1 cellular context compared by ENCODE assay signal in the genomic region with DNA sequence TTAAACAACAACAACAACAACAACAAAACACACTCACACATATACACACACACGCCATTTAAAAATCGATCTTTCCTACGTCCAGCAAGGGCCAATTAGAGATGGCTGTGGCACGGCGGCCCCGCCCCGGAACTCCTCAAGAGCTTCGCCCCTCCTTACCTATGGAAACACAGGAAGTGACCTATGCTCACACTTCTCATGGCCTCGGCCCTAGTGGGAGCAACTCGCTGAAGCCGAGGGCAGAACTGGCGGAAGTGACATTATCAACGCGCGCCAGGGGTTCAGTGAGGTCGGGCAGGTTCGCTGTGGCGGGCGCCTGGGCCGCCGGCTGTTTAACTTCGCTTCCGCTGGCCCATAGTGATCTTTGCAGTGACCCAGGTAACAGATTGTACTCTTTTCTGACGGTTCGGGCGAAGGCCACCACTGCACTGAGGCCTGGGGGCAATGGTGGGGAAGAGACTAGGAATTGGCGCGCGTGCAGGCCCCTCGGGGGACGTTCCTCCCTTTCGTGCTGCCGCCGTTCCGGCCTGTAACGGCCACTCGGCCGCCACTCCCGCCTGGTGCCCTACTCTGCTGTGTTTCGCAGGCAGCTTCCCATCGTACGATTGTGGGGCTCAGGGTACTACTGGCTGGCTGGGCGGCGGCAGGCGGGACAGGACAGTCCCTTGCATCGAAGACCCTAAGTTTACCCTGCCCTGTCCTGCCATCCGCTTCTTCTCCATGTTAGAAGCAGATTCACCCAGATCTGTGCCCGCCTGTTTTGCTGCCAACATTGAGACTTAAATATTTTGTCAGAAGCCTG.
TF ChIP-seq lines count a peak whose summit lies in the region.

A gene (plus strand): TSS at position 284 of the 802 bp plus-strand sequence. CDS start 2,661 bp downstream, outside the sequence.

TF ChIP-seq in HepG2, 621 proteins besides CTCF, POLR2A, EP300 and RAD21 (continued from another document and continues in another):
- TF ChIP-seq, protein P1, sequence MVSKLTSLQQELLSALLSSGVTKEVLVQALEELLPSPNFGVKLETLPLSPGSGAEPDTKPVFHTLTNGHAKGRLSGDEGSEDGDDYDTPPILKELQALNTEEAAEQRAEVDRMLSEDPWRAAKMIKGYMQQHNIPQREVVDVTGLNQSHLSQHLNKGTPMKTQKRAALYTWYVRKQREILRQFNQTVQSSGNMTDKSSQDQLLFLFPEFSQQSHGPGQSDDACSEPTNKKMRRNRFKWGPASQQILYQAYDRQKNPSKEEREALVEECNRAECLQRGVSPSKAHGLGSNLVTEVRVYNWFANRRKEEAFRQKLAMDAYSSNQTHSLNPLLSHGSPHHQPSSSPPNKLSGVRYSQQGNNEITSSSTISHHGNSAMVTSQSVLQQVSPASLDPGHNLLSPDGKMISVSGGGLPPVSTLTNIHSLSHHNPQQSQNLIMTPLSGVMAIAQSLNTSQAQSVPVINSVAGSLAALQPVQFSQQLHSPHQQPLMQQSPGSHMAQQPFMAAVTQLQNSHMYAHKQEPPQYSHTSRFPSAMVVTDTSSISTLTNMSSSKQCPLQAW (CRISPR knock-in tag; IDR thresholded peaks at IDR 0.05), result peak; percentile 97
- TF ChIP-seq, protein P2, sequence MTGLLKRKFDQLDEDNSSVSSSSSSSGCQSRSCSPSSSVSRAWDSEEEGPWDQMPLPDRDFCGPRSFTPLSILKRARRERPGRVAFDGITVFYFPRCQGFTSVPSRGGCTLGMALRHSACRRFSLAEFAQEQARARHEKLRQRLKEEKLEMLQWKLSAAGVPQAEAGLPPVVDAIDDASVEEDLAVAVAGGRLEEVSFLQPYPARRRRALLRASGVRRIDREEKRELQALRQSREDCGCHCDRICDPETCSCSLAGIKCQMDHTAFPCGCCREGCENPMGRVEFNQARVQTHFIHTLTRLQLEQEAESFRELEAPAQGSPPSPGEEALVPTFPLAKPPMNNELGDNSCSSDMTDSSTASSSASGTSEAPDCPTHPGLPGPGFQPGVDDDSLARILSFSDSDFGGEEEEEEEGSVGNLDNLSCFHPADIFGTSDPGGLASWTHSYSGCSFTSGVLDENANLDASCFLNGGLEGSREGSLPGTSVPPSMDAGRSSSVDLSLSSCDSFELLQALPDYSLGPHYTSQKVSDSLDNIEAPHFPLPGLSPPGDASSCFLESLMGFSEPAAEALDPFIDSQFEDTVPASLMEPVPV (CRISPR knock-in tag; IDR thresholded peaks at IDR 0.05), result no peak
- TF ChIP-seq SNAI1 (CRISPR knock-in tag; IDR thresholded peaks at IDR 0.05; ENCODE audit: borderline replicate concordance), result no peak
- TF ChIP-seq TEAD2 (CRISPR knock-in tag; IDR thresholded peaks at IDR 0.05), result no peak
- TF ChIP-seq TMF1 (CRISPR knock-in tag; IDR thresholded peaks at IDR 0.05; ENCODE audit: low read depth), result no peak
- TF ChIP-seq, protein P3, sequence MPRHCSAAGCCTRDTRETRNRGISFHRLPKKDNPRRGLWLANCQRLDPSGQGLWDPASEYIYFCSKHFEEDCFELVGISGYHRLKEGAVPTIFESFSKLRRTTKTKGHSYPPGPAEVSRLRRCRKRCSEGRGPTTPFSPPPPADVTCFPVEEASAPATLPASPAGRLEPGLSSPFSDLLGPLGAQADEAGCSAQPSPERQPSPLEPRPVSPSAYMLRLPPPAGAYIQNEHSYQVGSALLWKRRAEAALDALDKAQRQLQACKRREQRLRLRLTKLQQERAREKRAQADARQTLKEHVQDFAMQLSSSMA (CRISPR knock-in tag; IDR thresholded peaks at IDR 0.05), result peak; percentile 98
- TF ChIP-seq, protein P4, sequence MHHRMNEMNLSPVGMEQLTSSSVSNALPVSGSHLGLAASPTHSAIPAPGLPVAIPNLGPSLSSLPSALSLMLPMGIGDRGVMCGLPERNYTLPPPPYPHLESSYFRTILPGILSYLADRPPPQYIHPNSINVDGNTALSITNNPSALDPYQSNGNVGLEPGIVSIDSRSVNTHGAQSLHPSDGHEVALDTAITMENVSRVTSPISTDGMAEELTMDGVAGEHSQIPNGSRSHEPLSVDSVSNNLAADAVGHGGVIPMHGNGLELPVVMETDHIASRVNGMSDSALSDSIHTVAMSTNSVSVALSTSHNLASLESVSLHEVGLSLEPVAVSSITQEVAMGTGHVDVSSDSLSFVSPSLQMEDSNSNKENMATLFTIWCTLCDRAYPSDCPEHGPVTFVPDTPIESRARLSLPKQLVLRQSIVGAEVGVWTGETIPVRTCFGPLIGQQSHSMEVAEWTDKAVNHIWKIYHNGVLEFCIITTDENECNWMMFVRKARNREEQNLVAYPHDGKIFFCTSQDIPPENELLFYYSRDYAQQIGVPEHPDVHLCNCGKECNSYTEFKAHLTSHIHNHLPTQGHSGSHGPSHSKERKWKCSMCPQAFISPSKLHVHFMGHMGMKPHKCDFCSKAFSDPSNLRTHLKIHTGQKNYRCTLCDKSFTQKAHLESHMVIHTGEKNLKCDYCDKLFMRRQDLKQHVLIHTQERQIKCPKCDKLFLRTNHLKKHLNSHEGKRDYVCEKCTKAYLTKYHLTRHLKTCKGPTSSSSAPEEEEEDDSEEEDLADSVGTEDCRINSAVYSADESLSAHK (CRISPR knock-in tag; IDR thresholded peaks at IDR 0.05; ENCODE audit: borderline replicate concordance), result no peak
- no peak for TF ChIP-seq ZBTB42 (CRISPR knock-in tag; IDR thresholded peaks at IDR 0.05)
- peak; percentile 34; the same call in 1 of the 2 replicates for TF ChIP-seq AHR (CRISPR knock-in tag; IDR thresholded peaks at IDR 0.05)
- TF ChIP-seq ZNF563 (CRISPR knock-in tag; IDR thresholded peaks at IDR 0.05), result peak; percentile 86
- TF ChIP-seq, protein P5, sequence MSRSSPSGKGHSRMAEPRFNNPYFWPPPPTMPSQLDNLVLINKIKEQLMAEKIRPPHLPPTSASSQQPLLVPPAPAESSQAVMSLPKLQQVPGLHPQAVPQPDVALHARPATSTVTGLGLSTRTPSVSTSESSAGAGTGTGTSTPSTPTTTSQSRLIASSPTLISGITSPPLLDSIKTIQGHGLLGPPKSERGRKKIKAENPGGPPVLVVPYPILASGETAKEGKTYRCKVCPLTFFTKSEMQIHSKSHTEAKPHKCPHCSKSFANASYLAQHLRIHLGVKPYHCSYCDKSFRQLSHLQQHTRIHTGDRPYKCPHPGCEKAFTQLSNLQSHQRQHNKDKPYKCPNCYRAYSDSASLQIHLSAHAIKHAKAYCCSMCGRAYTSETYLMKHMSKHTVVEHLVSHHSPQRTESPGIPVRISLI (CRISPR knock-in tag; IDR thresholded peaks at IDR 0.05; ENCODE audit: borderline replicate concordance), result peak; percentile 37; the same call in 1 of the 2 replicates
- no peak; the same call in 1 of the 2 replicates for TF ChIP-seq STAG1 (CRISPR knock-in tag; IDR thresholded peaks at IDR 0.05)
- no peak for TF ChIP-seq DNMT3B (CRISPR knock-in tag; conservative IDR thresholded peaks at IDR 0.05)
- TF ChIP-seq RORA (CRISPR knock-in tag; IDR thresholded peaks at IDR 0.05), result 0 out of 2 replicates have a peak, but pooled peaks have one; percentile 20
- peak; percentile 81 for TF ChIP-seq ZBTB7A (CRISPR knock-in tag; IDR thresholded peaks at IDR 0.05)
- TF ChIP-seq YEATS2 (CRISPR knock-in tag; IDR thresholded peaks at IDR 0.05; ENCODE audit: borderline replicate concordance), result peak; percentile 99
- TF ChIP-seq KDM6A (CRISPR knock-in tag; IDR thresholded peaks at IDR 0.05; ENCODE audit: low read depth), result no peak
- TF ChIP-seq NCOA2 (CRISPR knock-in tag; IDR thresholded peaks at IDR 0.05), result peak; percentile 47
- TF ChIP-seq, protein P6, sequence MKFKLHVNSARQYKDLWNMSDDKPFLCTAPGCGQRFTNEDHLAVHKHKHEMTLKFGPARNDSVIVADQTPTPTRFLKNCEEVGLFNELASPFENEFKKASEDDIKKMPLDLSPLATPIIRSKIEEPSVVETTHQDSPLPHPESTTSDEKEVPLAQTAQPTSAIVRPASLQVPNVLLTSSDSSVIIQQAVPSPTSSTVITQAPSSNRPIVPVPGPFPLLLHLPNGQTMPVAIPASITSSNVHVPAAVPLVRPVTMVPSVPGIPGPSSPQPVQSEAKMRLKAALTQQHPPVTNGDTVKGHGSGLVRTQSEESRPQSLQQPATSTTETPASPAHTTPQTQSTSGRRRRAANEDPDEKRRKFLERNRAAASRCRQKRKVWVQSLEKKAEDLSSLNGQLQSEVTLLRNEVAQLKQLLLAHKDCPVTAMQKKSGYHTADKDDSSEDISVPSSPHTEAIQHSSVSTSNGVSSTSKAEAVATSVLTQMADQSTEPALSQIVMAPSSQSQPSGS (CRISPR knock-in tag; IDR thresholded peaks at IDR 0.05), result peak; percentile 95
- TF ChIP-seq, protein P7, sequence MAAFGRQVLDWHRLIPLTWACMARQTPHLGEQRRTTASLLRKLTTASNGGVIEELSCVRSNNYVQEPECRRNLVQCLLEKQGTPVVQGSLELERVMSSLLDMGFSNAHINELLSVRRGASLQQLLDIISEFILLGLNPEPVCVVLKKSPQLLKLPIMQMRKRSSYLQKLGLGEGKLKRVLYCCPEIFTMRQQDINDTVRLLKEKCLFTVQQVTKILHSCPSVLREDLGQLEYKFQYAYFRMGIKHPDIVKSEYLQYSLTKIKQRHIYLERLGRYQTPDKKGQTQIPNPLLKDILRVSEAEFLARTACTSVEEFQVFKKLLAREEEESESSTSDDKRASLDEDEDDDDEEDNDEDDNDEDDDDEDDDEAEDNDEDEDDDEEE (CRISPR knock-in tag; IDR thresholded peaks at IDR 0.05), result peak; percentile 80; the same call in 1 of the 2 replicates
- TF ChIP-seq AGO2 (optimal IDR thresholded peaks at IDR 0.05; ENCODE audit: low read depth, low read length), result peak; percentile 75
- TF ChIP-seq, protein P8, sequence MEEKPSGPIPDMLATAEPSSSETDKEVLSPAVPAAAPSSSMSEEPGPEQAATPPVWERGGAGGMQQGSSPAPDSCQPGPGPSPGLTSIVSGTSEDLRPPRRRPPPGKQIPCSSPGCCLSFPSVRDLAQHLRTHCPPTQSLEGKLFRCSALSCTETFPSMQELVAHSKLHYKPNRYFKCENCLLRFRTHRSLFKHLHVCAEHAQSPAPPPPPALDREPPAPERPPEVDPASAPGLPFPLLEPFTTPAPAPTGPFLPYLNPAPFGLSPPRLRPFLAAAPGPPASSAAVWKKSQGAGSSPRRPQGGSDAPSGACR (CRISPR knock-in tag; IDR thresholded peaks at IDR 0.05), result no peak
- TF ChIP-seq ZNF282 (IDR thresholded peaks at IDR 0.05; ENCODE audit: partially characterized antibody), result no peak
- no peak for TF ChIP-seq ESRRA (CRISPR knock-in tag; IDR thresholded peaks at IDR 0.05; ENCODE audit: low read depth)
- TF ChIP-seq IKZF1 (IDR thresholded peaks at IDR 0.05), result no peak
- no peak for TF ChIP-seq ZNF207 (IDR thresholded peaks at IDR 0.05; ENCODE audit: borderline replicate concordance)
- TF ChIP-seq, protein P9, sequence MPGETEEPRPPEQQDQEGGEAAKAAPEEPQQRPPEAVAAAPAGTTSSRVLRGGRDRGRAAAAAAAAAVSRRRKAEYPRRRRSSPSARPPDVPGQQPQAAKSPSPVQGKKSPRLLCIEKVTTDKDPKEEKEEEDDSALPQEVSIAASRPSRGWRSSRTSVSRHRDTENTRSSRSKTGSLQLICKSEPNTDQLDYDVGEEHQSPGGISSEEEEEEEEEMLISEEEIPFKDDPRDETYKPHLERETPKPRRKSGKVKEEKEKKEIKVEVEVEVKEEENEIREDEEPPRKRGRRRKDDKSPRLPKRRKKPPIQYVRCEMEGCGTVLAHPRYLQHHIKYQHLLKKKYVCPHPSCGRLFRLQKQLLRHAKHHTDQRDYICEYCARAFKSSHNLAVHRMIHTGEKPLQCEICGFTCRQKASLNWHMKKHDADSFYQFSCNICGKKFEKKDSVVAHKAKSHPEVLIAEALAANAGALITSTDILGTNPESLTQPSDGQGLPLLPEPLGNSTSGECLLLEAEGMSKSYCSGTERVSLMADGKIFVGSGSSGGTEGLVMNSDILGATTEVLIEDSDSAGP (CRISPR knock-in tag; IDR thresholded peaks at IDR 0.05; ENCODE audit: borderline replicate concordance), result peak; percentile 92; the same call in 1 of the 2 replicates
- 0 out of 2 replicates have a peak, but pooled peaks have one; percentile 62 for TF ChIP-seq ZNF546 (CRISPR knock-in tag; conservative IDR thresholded peaks at IDR 0.05)
- TF ChIP-seq ZNF136 (CRISPR knock-in tag; IDR thresholded peaks at IDR 0.05; ENCODE audit: low read depth), result peak; percentile 92; the same call in 1 of the 2 replicates
- no peak for TF ChIP-seq PHB2 (IDR thresholded peaks at IDR 0.05; ENCODE audit: partially characterized antibody)
- TF ChIP-seq POLR2AphosphoS5 (IDR thresholded peaks at IDR 0.05; ENCODE audit: low read depth, low read length), result peak; percentile 90
- peak; percentile 100 for TF ChIP-seq ONECUT2 (CRISPR knock-in tag; IDR thresholded peaks at IDR 0.05)
- TF ChIP-seq, protein P10, sequence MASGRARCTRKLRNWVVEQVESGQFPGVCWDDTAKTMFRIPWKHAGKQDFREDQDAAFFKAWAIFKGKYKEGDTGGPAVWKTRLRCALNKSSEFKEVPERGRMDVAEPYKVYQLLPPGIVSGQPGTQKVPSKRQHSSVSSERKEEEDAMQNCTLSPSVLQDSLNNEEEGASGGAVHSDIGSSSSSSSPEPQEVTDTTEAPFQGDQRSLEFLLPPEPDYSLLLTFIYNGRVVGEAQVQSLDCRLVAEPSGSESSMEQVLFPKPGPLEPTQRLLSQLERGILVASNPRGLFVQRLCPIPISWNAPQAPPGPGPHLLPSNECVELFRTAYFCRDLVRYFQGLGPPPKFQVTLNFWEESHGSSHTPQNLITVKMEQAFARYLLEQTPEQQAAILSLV (CRISPR knock-in tag; IDR thresholded peaks at IDR 0.05; ENCODE audit: borderline replicate concordance), result peak; percentile 69; the same call in 1 of the 2 replicates
- 0 out of 2 replicates have a peak, but pooled peaks have one; percentile 13 for TF ChIP-seq ZNF33A (CRISPR knock-in tag; IDR thresholded peaks at IDR 0.05; ENCODE audit: borderline replicate concordance)
- TF ChIP-seq, protein P11, sequence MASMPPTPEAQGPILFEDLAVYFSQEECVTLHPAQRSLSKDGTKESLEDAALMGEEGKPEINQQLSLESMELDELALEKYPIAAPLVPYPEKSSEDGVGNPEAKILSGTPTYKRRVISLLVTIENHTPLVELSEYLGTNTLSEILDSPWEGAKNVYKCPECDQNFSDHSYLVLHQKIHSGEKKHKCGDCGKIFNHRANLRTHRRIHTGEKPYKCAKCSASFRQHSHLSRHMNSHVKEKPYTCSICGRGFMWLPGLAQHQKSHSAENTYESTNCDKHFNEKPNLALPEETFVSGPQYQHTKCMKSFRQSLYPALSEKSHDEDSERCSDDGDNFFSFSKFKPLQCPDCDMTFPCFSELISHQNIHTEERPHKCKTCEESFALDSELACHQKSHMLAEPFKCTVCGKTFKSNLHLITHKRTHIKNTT (CRISPR knock-in tag; IDR thresholded peaks at IDR 0.05), result no peak
- no peak for TF ChIP-seq HDAC6 (IDR thresholded peaks at IDR 0.05; ENCODE audit: low read depth, low read length)
- TF ChIP-seq ZNF891 (CRISPR knock-in tag; IDR thresholded peaks at IDR 0.05), result peak; percentile 96; the same call in 1 of the 2 replicates
- TF ChIP-seq NFKBIZ (CRISPR knock-in tag; IDR thresholded peaks at IDR 0.05), result no peak
- peak; percentile 26; the same call in 1 of the 2 replicates for TF ChIP-seq SIX1 (CRISPR knock-in tag; IDR thresholded peaks at IDR 0.05; ENCODE audit: borderline replicate concordance)
- peak; percentile 87; the same call in 1 of the 2 replicates for TF ChIP-seq ZNF607 (CRISPR knock-in tag; IDR thresholded peaks at IDR 0.05; ENCODE audit: borderline replicate concordance)
- no peak for TF ChIP-seq MAFG (CRISPR knock-in tag; IDR thresholded peaks at IDR 0.05)
- no peak for TF ChIP-seq RAD51 (IDR thresholded peaks at IDR 0.05; ENCODE audit: borderline replicate concordance)
- TF ChIP-seq NAIF1 (CRISPR knock-in tag; IDR thresholded peaks at IDR 0.05; ENCODE audit: borderline replicate concordance), result peak; percentile 84; the same call in 1 of the 2 replicates
